1 cellular context compared by ENCODE assay signal in genomic region chr4:128287871-128288688, GRCh38.
A peak's percentile ranks its signal among the peaks of the same experiment; 100 is the strongest.
TF ChIP-seq lines count a peak whose summit lies in the region.

No MANE protein-coding gene starts in this region.

TF ChIP-seq in K562, 482 proteins besides CTCF, POLR2A, EP300 and RAD21 (continued from another document and continues in another):
- TF ChIP-seq RNF219 (CRISPR knock-in tag; IDR thresholded peaks at IDR 0.05) = no peak
- TF ChIP-seq ELF2 (CRISPR knock-in tag; IDR thresholded peaks at IDR 0.05) = no peak
- TF ChIP-seq ZNF780A (CRISPR knock-in tag; IDR thresholded peaks at IDR 0.05) = no peak
- TF ChIP-seq PHB2 (IDR thresholded peaks at IDR 0.05; ENCODE audit: low read depth) = no peak
- peak; percentile 73; the same call in 1 of the 2 replicates for TF ChIP-seq TOE1 (IDR thresholded peaks at IDR 0.05; ENCODE audit: borderline replicate concordance)
- TF ChIP-seq TOE1 (CRISPR knock-in tag; IDR thresholded peaks at IDR 0.05; ENCODE audit: borderline replicate concordance, low read depth) = no peak; the same call in 1 of the 2 replicates
- TF ChIP-seq NCOA4 (IDR thresholded peaks at IDR 0.05; ENCODE audit: partially characterized antibody) = no peak
- peak; percentile 95; the same call in 1 of the 2 replicates for TF ChIP-seq CTBP1 (IDR thresholded peaks at IDR 0.05; ENCODE audit: borderline replicate concordance)
- TF ChIP-seq FOSL1 (tag; conservative IDR thresholded peaks at IDR 0.05) = no peak
- TF ChIP-seq BRCA1 (IDR thresholded peaks at IDR 0.05) = no peak
- no peak for TF ChIP-seq BRCA1 (CRISPR knock-in tag; IDR thresholded peaks at IDR 0.05)
- TF ChIP-seq ATF1 (CRISPR knock-in tag; IDR thresholded peaks at IDR 0.05) = no peak
- TF ChIP-seq ATF1 (tag; IDR thresholded peaks at IDR 0.05) = peak; percentile 85
- TF ChIP-seq SNRNP70 (optimal IDR thresholded peaks at IDR 0.05; ENCODE audit: low read depth, low read length) = no peak
- TF ChIP-seq FIP1L1 (IDR thresholded peaks at IDR 0.05; ENCODE audit: low read depth, low read length, poor library complexity, severe bottlenecking) = peak; percentile 66
- peak; percentile 57; the same call in 1 of the 2 replicates for TF ChIP-seq DIDO1 (tag; IDR thresholded peaks at IDR 0.05; ENCODE audit: low read depth)
- no peak for TF ChIP-seq TEAD2 (tag; IDR thresholded peaks at IDR 0.05)
- TF ChIP-seq ETV6 (IDR thresholded peaks at IDR 0.05; ENCODE audit: borderline replicate concordance in 1 of 2, low read depth in 2 of 2, low read length in 1 of 2) = no peak
- no peak for TF ChIP-seq ETV6 (CRISPR knock-in tag; IDR thresholded peaks at IDR 0.05; ENCODE audit: borderline replicate concordance)
- peak; percentile 90 for TF ChIP-seq HNRNPLL (IDR thresholded peaks at IDR 0.05; ENCODE audit: low read depth, low read length, poor library complexity, severe bottlenecking)
- no peak for TF ChIP-seq MECOM (CRISPR knock-in tag; IDR thresholded peaks at IDR 0.05)
- peak in 1 of 2 experiments; percentile 88; a peak in 3 of 4 replicates for TF ChIP-seq HDAC1 (IDR thresholded peaks at IDR 0.05)
- no peak for TF ChIP-seq FOXM1 (IDR thresholded peaks at IDR 0.05; ENCODE audit: low read depth)
- TF ChIP-seq FOXM1 (CRISPR knock-in tag; IDR thresholded peaks at IDR 0.05; ENCODE audit: low read depth) = peak; percentile 93
- no peak for TF ChIP-seq CBX5 (IDR thresholded peaks at IDR 0.05; ENCODE audit: borderline replicate concordance, low read depth)
- no peak for TF ChIP-seq HDAC8 (tag; IDR thresholded peaks at IDR 0.05)
- TF ChIP-seq IRF2 (CRISPR knock-in tag; IDR thresholded peaks at IDR 0.05) = no peak
- peak; percentile 84; the same call in 1 of the 2 replicates for TF ChIP-seq FOXP4 (CRISPR knock-in tag; IDR thresholded peaks at IDR 0.05; ENCODE audit: borderline replicate concordance)
- no peak for TF ChIP-seq JUNB (CRISPR knock-in tag; conservative IDR thresholded peaks at IDR 0.05)
- no peak for TF ChIP-seq COPS2 (conservative IDR thresholded peaks at IDR 0.05)
- no peak for TF ChIP-seq ZC3H4 (CRISPR knock-in tag; IDR thresholded peaks at IDR 0.05; ENCODE audit: borderline replicate concordance)
- TF ChIP-seq HLTF (IDR thresholded peaks at IDR 0.05) = no peak
- TF ChIP-seq NFE2L1 (tag; IDR thresholded peaks at IDR 0.05; ENCODE audit: borderline replicate concordance, low read depth) = no peak
- TF ChIP-seq ZNF431 (CRISPR knock-in tag; IDR thresholded peaks at IDR 0.05) = peak; percentile 85
- TF ChIP-seq NFXL1 (CRISPR knock-in tag; IDR thresholded peaks at IDR 0.05) = no peak
- TF ChIP-seq WHSC1 (IDR thresholded peaks at IDR 0.05; ENCODE audit: low read length) = no peak
- no peak for TF ChIP-seq ZNF280B (CRISPR knock-in tag; IDR thresholded peaks at IDR 0.05)
- TF ChIP-seq PTTG1 (tag; IDR thresholded peaks at IDR 0.05; ENCODE audit: low read depth) = no peak
- TF ChIP-seq ZNF561 (CRISPR knock-in tag; conservative IDR thresholded peaks at IDR 0.05) = no peak
- no peak for TF ChIP-seq TSC22D4 (tag; IDR thresholded peaks at IDR 0.05)
- peak; percentile 82 for TF ChIP-seq CREB3L1 (IDR thresholded peaks at IDR 0.05; ENCODE audit: borderline replicate concordance, low read depth)
- TF ChIP-seq RBM22 (IDR thresholded peaks at IDR 0.05; ENCODE audit: low read depth, low read length, poor library complexity, severe bottlenecking) = no peak
- no peak for TF ChIP-seq SLC30A9 (CRISPR knock-in tag; IDR thresholded peaks at IDR 0.05)
- no peak for TF ChIP-seq PTRF (tag; IDR thresholded peaks at IDR 0.05)
- peak; percentile 65 for TF ChIP-seq SMARCA4 (IDR thresholded peaks at IDR 0.05)
- TF ChIP-seq ILF3 (IDR thresholded peaks at IDR 0.05; ENCODE audit: borderline replicate concordance) = no peak
- TF ChIP-seq MTA1 (IDR thresholded peaks at IDR 0.05; ENCODE audit: borderline replicate concordance) = peak; percentile 56
- peak; percentile 75 for TF ChIP-seq ELF1 (tag; IDR thresholded peaks at IDR 0.05)
- TF ChIP-seq HNRNPK (IDR thresholded peaks at IDR 0.05; ENCODE audit: low read depth, low read length, poor library complexity, severe bottlenecking) = no peak
- TF ChIP-seq ZFP30 (CRISPR knock-in tag; IDR thresholded peaks at IDR 0.05; ENCODE audit: borderline replicate concordance) = no peak
- TF ChIP-seq NFATC3 (IDR thresholded peaks at IDR 0.05) = no peak
- TF ChIP-seq NR1H2 (CRISPR knock-in tag; IDR thresholded peaks at IDR 0.05) = no peak
- TF ChIP-seq NCOA1 (IDR thresholded peaks at IDR 0.05; ENCODE audit: low read depth) = no peak; the same call in 1 of the 2 replicates
- TF ChIP-seq CHAMP1 (IDR thresholded peaks at IDR 0.05) = peak; percentile 44; the same call in 1 of the 2 replicates
- TF ChIP-seq ZNF24 (IDR thresholded peaks at IDR 0.05) = peak; percentile 42; the same call in 1 of the 2 replicates
- no peak for TF ChIP-seq CEBPB (tag; IDR thresholded peaks at IDR 0.05)
- TF ChIP-seq MBD1 (CRISPR knock-in tag; IDR thresholded peaks at IDR 0.05) = no peak
- TF ChIP-seq LCOR (CRISPR knock-in tag; IDR thresholded peaks at IDR 0.05) = peak; percentile 99
- TF ChIP-seq KLF16 (IDR thresholded peaks at IDR 0.05) = peak; percentile 51; the same call in 1 of the 2 replicates
- TF ChIP-seq E2F5 (CRISPR knock-in tag; IDR thresholded peaks at IDR 0.05) = no peak
- peak; percentile 86 for TF ChIP-seq E2F4 (CRISPR knock-in tag; IDR thresholded peaks at IDR 0.05; ENCODE audit: low read depth)
- no peak for TF ChIP-seq SRSF7 (optimal IDR thresholded peaks at IDR 0.05; ENCODE audit: low read depth, low read length)
- TF ChIP-seq CSDE1 (IDR thresholded peaks at IDR 0.05) = no peak
- TF ChIP-seq PML (IDR thresholded peaks at IDR 0.05; ENCODE audit: low read length) = peak; percentile 74
- TF ChIP-seq BMI1 (IDR thresholded peaks at IDR 0.05; ENCODE audit: low read length) = no peak
- TF ChIP-seq ZNF12 (CRISPR knock-in tag; IDR thresholded peaks at IDR 0.05) = peak; percentile 85; the same call in 1 of the 2 replicates
- no peak for TF ChIP-seq ZNF76 (CRISPR knock-in tag; IDR thresholded peaks at IDR 0.05; ENCODE audit: borderline replicate concordance)
- peak in 1 of 2 experiments; percentile 84; a peak in 2 of 4 replicates for TF ChIP-seq MLX (CRISPR knock-in tag; conservative IDR thresholded peaks at IDR 0.05)
- no peak for TF ChIP-seq ZNF23 (CRISPR knock-in tag; IDR thresholded peaks at IDR 0.05)
- TF ChIP-seq ZKSCAN3 (CRISPR knock-in tag; IDR thresholded peaks at IDR 0.05) = no peak
- TF ChIP-seq ZNF436 (CRISPR knock-in tag; IDR thresholded peaks at IDR 0.05) = no peak
